28 cellular contexts compared by ENCODE assay signal in genomic region chr18:49101230-49101629, GRCh38.
DNase-seq lines count a peak whose midpoint lies in the region; ATAC-seq, FAIRE-seq and TF ChIP-seq lines count a peak whose summit lies in the region.
"Had no signal": no experiment of that assay in that cellular context is flagged by ENCODE, and none has a peak within 500 bp of the region (broad histone marks: within the 10 kb centered on the region; RNA-seq: fewer than 3 reads in every experiment).

No MANE protein-coding gene starts in this region.

- H3K4me3 ChIP-seq in hepatocyte (no peak overlapping the region), smooth muscle cell (no peak overlapping the region), testis (no peak overlapping the region)
- H3K4me3 ChIP-seq: K562 had no signal

- no peak for TF ChIP-seq CTCF in D721Med (IDR thresholded peaks at IDR 0.05; ENCODE audit: insufficient read depth, missing control alignments)
- no peak for TF ChIP-seq CTCF in hepatocyte (IDR thresholded peaks at IDR 0.05; ENCODE audit: poor library complexity)
- TF ChIP-seq CTCF in smooth muscle cell (IDR thresholded peaks at IDR 0.05; ENCODE audit: borderline replicate concordance, insufficient read depth, poor library complexity, severe bottlenecking), result no peak
- no peak for TF ChIP-seq CTCF in testis (IDR thresholded peaks at IDR 0.05)

- H3K27me3 ChIP-seq in hepatocyte (no peaks in the 10 kb centered on the region), smooth muscle cell (ENCODE audit: low read depth) (no peaks in the 10 kb centered on the region), testis (no peaks in the 10 kb centered on the region)
- H3K27me3 ChIP-seq: BE2C had no signal

- no peak for TF ChIP-seq POLR2A in testis (IDR thresholded peaks at IDR 0.05)

- peaks cover 8% of the 10 kb centered on the region for H3F3A ChIP-seq in smooth muscle cell (ENCODE audit: low read depth)

- H3K36me3 ChIP-seq in hepatocyte (replicated peaks; ENCODE audit: insufficient read depth, low read depth) (no peaks in the 10 kb centered on the region), smooth muscle cell (ENCODE audit: low read depth) (no peaks in the 10 kb centered on the region), testis (ENCODE audit: low read depth, missing control alignments) (no peaks in the 10 kb centered on the region)
- H3K36me3 ChIP-seq: BE2C had no signal

- no peaks in the 10 kb centered on the region for H3K9me3 ChIP-seq in hepatocyte (ENCODE audit: low read depth)
- H3K9me3 ChIP-seq in smooth muscle cell (replicated peaks; ENCODE audit: low read depth), result no peaks in the 10 kb centered on the region
- no peaks in the 10 kb centered on the region for H3K9me3 ChIP-seq in testis
- H3K9me3 ChIP-seq: BE2C had no signal

- H3K4me1 ChIP-seq in hepatocyte (ENCODE audit: insufficient read depth) (peaks cover 14% of the 10 kb centered on the region), smooth muscle cell (ENCODE audit: low read depth) (peaks cover 24% of the 10 kb centered on the region), testis (no peaks in the 10 kb centered on the region)
- H3K4me1 ChIP-seq: BE2C had no signal

- H3K27ac ChIP-seq in hepatocyte (peak overlapping the region; percentile 60), smooth muscle cell (ENCODE audit: low read depth) (peak overlapping the region; percentile 72), testis (no peak overlapping the region)

- H3K79me2 ChIP-seq in hepatocyte, result no peaks in the 10 kb centered on the region
- H3K79me2 ChIP-seq in smooth muscle cell (ENCODE audit: low read depth), result no peaks in the 10 kb centered on the region

- no peak overlapping the region for H3K4me2 ChIP-seq in hepatocyte
- peak overlapping the region; percentile 66 for H3K4me2 ChIP-seq in smooth muscle cell

- ATAC-seq in GM21447 (IDR thresholded peaks at IDR 0.05; ENCODE audit: unreplicated experiment), result no peak
- ATAC-seq: K562, Panc1 had no signal

- intact Hi-C loops in testis (cut with DNase I; ENCODE audit: low total_unique reads), result no loop called here

- peak; percentile 6 for FAIRE-seq in D721Med (lab: Jason Lieb, UNC)
- FAIRE-seq: GM12892, H54, HTR-8/SVneo, K562 had no signal

- H2AFZ ChIP-seq in hepatocyte (no peak overlapping the region), smooth muscle cell (ENCODE audit: low read depth) (no peak overlapping the region)

- DNase-seq in D721Med (ENCODE audit: insufficient read length, low spot score), result no peak
- peak; percentile 78 to 81 for DNase-seq in NCI-H1930 (lab: John Stamatoyannopoulos, UW)
- no peak for DNase-seq in hepatocyte (ENCODE audit: low spot score)
- DNase-seq in smooth muscle cell (lab: John Stamatoyannopoulos, UW; ENCODE audit: unreplicated experiment), result no peak
- DNase-seq in AML-193 (lab: John Stamatoyannopoulos, UW), result no peak
- no peak for DNase-seq in testis
- DNase-seq: BE2C; Calu3; CD8-positive, alpha-beta memory T cell; DMS153; DND-41; Kasumi-1; MV-4-11; NCI-H1105; NCI-H1694; NCI-H2081; NCI-H2171; NCI-H345; NCI-H510A treated with DMSO at 0.1 percent for 48 hours; NCI-H748 treated with DMSO at 0.1 percent for 48 hours; SHP77 treated with DMSO at 0.1 percent for 48 hours; T-helper 1 cell had no signal

- 76% methylated on average over 1 of the region's 1 CpG for WGBS in hepatocyte (ENCODE audit: low lambda C conversion rate, missing lambda C conversion rate)
- 92% methylated on average over 1 of the region's 1 CpG for WGBS in smooth muscle cell (ENCODE audit: low lambda C conversion rate)
- 90 to 96% methylated on average over 1 of the region's 1 CpG for WGBS in testis, 2 donors

- no peak overlapping the region for H3K9ac ChIP-seq in smooth muscle cell (ENCODE audit: low read depth)

- H4K20me1 ChIP-seq in hepatocyte (ENCODE audit: insufficient read depth, poor library complexity, severe bottlenecking) (no peaks in the 10 kb centered on the region), smooth muscle cell (ENCODE audit: low read depth) (no peaks in the 10 kb centered on the region)

- H3K9me2 ChIP-seq in hepatocyte (replicated peaks; ENCODE audit: insufficient read depth), result no peaks in the 10 kb centered on the region

Comparison
In these comparisons a context has a peak if more than half of its experiments do, and no peak if none do; other contexts are left out.
1. DNase-seq: peak in NCI-H1930 (2 of 2); none in D721Med (single experiment), hepatocyte (single experiment), smooth muscle cell (single experiment), AML-193 (0 of 2) and testis (single experiment).
2. H3K27ac ChIP-seq: peak in hepatocyte (single experiment) and smooth muscle cell (single experiment); none in testis (0 of 2).